10 cellular contexts compared by ENCODE assay signal in the genomic region with DNA sequence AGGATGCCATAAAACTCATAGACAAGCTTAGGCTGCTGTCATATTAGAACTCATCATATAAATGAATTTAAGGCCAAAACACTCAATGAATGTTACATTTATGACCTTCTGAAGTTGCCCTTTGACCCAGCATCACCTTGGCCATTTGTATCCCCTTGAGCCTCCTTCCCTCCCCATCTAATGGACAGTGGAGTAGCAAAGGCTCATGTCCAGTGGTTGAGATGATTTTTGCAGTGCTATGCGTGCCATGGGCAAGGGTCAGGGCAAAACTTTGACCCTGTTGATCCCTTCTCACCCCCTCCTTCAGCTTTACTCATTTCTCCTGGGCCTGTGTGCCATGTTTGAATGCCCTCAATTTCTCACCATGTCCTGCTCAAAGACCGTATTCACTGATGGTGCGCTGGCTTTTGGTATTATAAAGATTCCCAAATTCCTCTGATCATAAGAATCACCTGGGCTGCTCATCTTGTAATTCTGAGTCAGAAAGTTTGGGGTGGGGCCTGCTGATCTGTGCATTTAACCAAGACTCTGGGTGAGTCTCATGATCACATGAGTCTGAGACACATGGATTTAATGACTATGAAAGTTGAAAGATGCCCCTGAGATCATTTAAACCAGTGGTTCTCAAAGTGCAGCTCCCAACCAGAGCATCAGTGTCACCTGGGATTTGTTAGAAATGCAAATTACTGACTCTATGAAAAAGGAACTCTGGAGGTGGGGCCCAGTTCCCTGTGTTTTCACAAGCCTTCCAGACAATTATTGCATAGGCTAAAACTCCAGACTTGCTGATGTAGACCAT. TPM values are rescaled to one million over a fixed set of nuclear protein-coding genes. Genes with fewer than 3 reads are reported as not detected.
DNase-seq lines count a peak whose midpoint lies in the region; ATAC-seq lines count a peak whose summit lies in the region.
"Had no signal": no experiment of that assay in that cellular context is flagged by ENCODE, and none has a peak within 500 bp of the region (broad histone marks: within the 10 kb centered on the region; RNA-seq: fewer than 3 reads in every experiment).

No MANE protein-coding gene starts in this region.

- H3K18ac ChIP-seq in neuronal stem cell (ENCODE audit: low read length) = no peak overlapping the region

- no peak overlapping the region for H3K9ac ChIP-seq in BLaER1 treated with 17β-estradiol and CSF1 and Interleukin-3, amounts not matched to agents 10 nM and 100 nM
- no peak overlapping the region for H3K9ac ChIP-seq in neuronal stem cell (ENCODE audit: low read depth, low read length, poor library complexity)

- DNase-seq in activated CD8-positive, alpha-beta T cell treated with anti-CD3 and anti-CD28 coated beads, Interleukin-2, amount 10 ng/mL, durations not matched to agents 7 days and 5 days = no peak
- DNase-seq in DMS79 (lab: John Stamatoyannopoulos, UW) = no peak
- DNase-seq in hippocampal formation (lab: John Stamatoyannopoulos, UW) = no peak
- DNase-seq in neuronal stem cell (ENCODE audit: low spot score) = no peak
- DNase-seq in D341Med (ENCODE audit: low spot score) = no peak
- DNase-seq: NK-92 treated with Interleukin-12 subunit alpha and Interleukin-12 subunit beta, amount 100 ng/mL, for 24 hours; stimulated activated naive CD4-positive, alpha-beta T cell treated with Interleukin-2 at 50 U/mL for 16 hours had no signal

- H3K4me2 ChIP-seq in BLaER1 treated with 17β-estradiol and CSF1 and Interleukin-3, amounts not matched to agents 10 nM and 100 nM = peak overlapping the region; percentile 12 to 78 (median 59); a peak in 20 of 22 replicates
- no peak overlapping the region for H3K4me2 ChIP-seq in neuronal stem cell (ENCODE audit: insufficient read depth, low read length, poor library complexity, severe bottlenecking)

- H3K14ac ChIP-seq in neuronal stem cell (ENCODE audit: low read length) = no peak overlapping the region

- H2BK120ac ChIP-seq in neuronal stem cell (ENCODE audit: low read depth, low read length) = no peak overlapping the region

- H2AFZ ChIP-seq in neuronal stem cell (ENCODE audit: low read length) = no peak overlapping the region

- H3K23ac ChIP-seq in neuronal stem cell (ENCODE audit: low read depth, low read length, poor library complexity) = no peak overlapping the region

- peaks cover 20% of the 10 kb centered on the region for H3K36me3 Mint-ChIP-seq in activated CD8-positive, alpha-beta T cell treated with anti-CD3 and anti-CD28 coated beads, Interleukin-2, amount 10 ng/mL, durations not matched to agents 7 days and 5 days (ENCODE audit: low read depth)

- POLR2A ChIA-PET in activated CD8-positive, alpha-beta T cell treated with anti-CD3 and anti-CD28 coated beads, Interleukin-2, amount 10 ng/mL, durations not matched to agents 7 days and 5 days (lab: Charles Lee) = interaction anchor here (0.8 kb wide), 1 partner anchor 138 kb away, joined by 3 read pairs; no protein-coding TSS in a partner anchor

- no peak overlapping the region for H2AK5ac ChIP-seq in neuronal stem cell (ENCODE audit: low read depth, low read length)

- no peak overlapping the region for H4K8ac ChIP-seq in neuronal stem cell (ENCODE audit: low read depth, low read length)

- peaks cover 48% of the 10 kb centered on the region for H3K4me1 Mint-ChIP-seq in activated CD8-positive, alpha-beta T cell treated with anti-CD3 and anti-CD28 coated beads, Interleukin-2, amount 10 ng/mL, durations not matched to agents 7 days and 5 days (ENCODE audit: low read depth)

- H3K4me1 ChIP-seq in BLaER1 treated with 17β-estradiol and CSF1 and Interleukin-3, amounts not matched to agents 10 nM and 100 nM = peaks cover 9 to 25% (median 17%) of the 10 kb centered on the region in 10 experiments; a peak in 18 of 20 replicates
- H3K4me1 ChIP-seq in neuronal stem cell (ENCODE audit: control insufficient read depth in 2 of 2, insufficient read depth in 1 of 2, low read depth in 1 of 2, low read length in 2 of 2) = no peaks in the 10 kb centered on the region

- H4K91ac ChIP-seq in neuronal stem cell (ENCODE audit: low read depth, low read length, poor library complexity) = no peak overlapping the region

- H3K9me3 ChIP-seq in BLaER1 treated with 17β-estradiol and CSF1 and Interleukin-3, amounts not matched to agents 10 nM and 100 nM (replicated peaks in 1 of 11) = peaks cover 10 to 52% (median 24%) of the 10 kb centered on the region in 11 experiments
- H3K9me3 ChIP-seq in neuronal stem cell (replicated peaks in 1 of 2; ENCODE audit: control insufficient read depth in 2 of 2, insufficient read depth in 1 of 2, low read depth in 1 of 2, low read length in 2 of 2) = peaks cover 0 to 4% of the 10 kb centered on the region in 2 donors

- no peak overlapping the region for H3K4ac ChIP-seq in neuronal stem cell (ENCODE audit: low read length)

- H4K20me1 ChIP-seq in BLaER1 treated with 17β-estradiol and CSF1 and Interleukin-3, amounts not matched to agents 10 nM and 100 nM = no peaks in the 10 kb centered on the region

- ATAC-seq in GM18909 (IDR thresholded peaks at IDR 0.05; ENCODE audit: poor library complexity, unreplicated experiment) (peak; percentile 22), HG03025 (IDR thresholded peaks at IDR 0.05; ENCODE audit: low FRiP score, unreplicated experiment) (peak; percentile 5)
- no peak for ATAC-seq in activated CD8-positive, alpha-beta T cell treated with anti-CD3 and anti-CD28 coated beads, Interleukin-2, amount 10 ng/mL, durations not matched to agents 7 days and 5 days

- H3K27me3 Mint-ChIP-seq in activated CD8-positive, alpha-beta T cell treated with anti-CD3 and anti-CD28 coated beads, Interleukin-2, amount 10 ng/mL, durations not matched to agents 7 days and 5 days (ENCODE audit: low read depth) = no peaks in the 10 kb centered on the region

- no peaks in the 10 kb centered on the region for H3K79me1 ChIP-seq in neuronal stem cell (ENCODE audit: low read depth, low read length)

- no CpG with 5 or more reads among the region's 3 CpGs for WGBS in neuronal stem cell (ENCODE audit: extremely low coverage in 2 of 2, insufficient read length in 2 of 2, insufficient replicate concordance in 1 of 2), 2 donors

- peak overlapping the region in 1 of 11 experiments; percentile 19; a peak in 2 of 22 replicates for H3K27ac ChIP-seq in BLaER1 treated with 17β-estradiol and CSF1 and Interleukin-3, amounts not matched to agents 10 nM and 100 nM
- H3K27ac ChIP-seq in neuronal stem cell (replicated peaks; ENCODE audit: low read length) = no peak overlapping the region

- no peak overlapping the region for H3K4me3 Mint-ChIP-seq in activated CD8-positive, alpha-beta T cell treated with anti-CD3 and anti-CD28 coated beads, Interleukin-2, amount 10 ng/mL, durations not matched to agents 7 days and 5 days

- no peaks in the 10 kb centered on the region for H3K27me3 ChIP-seq in BLaER1 treated with 17β-estradiol and CSF1 and Interleukin-3, amounts not matched to agents 10 nM and 100 nM
- no peaks in the 10 kb centered on the region for H3K27me3 ChIP-seq in neuronal stem cell (ENCODE audit: control insufficient read depth in 3 of 3, insufficient read depth in 3 of 3, low read depth in 1 of 3, low read length in 3 of 3)

- peaks cover 17% of the 10 kb centered on the region for H3K9me3 Mint-ChIP-seq in activated CD8-positive, alpha-beta T cell treated with anti-CD3 and anti-CD28 coated beads, Interleukin-2, amount 10 ng/mL, durations not matched to agents 7 days and 5 days (ENCODE audit: insufficient read depth)

- CTCF ChIA-PET in activated CD8-positive, alpha-beta T cell treated with anti-CD3 and anti-CD28 coated beads, Interleukin-2, amount 10 ng/mL, durations not matched to agents 7 days and 5 days (lab: Charles Lee) = interaction anchor here (1.2 to 2.3 kb wide), 3 partner anchors 8 to 488 kb away, joined by 3 to 8 read pairs (median 6); no protein-coding TSS in a partner anchor

- no peak overlapping the region for H2BK15ac ChIP-seq in neuronal stem cell (ENCODE audit: low read length)

- H2BK5ac ChIP-seq in neuronal stem cell (ENCODE audit: low read length) = no peak overlapping the region

- H2BK12ac ChIP-seq in neuronal stem cell (ENCODE audit: low read length) = no peak overlapping the region

- H3K36me3 ChIP-seq in BLaER1 treated with 17β-estradiol and CSF1 and Interleukin-3, amounts not matched to agents 10 nM and 100 nM = no peaks in the 10 kb centered on the region
- peaks cover 0 to 2% of the 10 kb centered on the region in 2 donors for H3K36me3 ChIP-seq in neuronal stem cell (replicated peaks in 1 of 2; ENCODE audit: control insufficient read depth in 2 of 2, insufficient read depth in 2 of 2, low read length in 2 of 2)

- peak overlapping the region; percentile 6 for H3K27ac Mint-ChIP-seq in activated CD8-positive, alpha-beta T cell treated with anti-CD3 and anti-CD28 coated beads, Interleukin-2, amount 10 ng/mL, durations not matched to agents 7 days and 5 days

- no peak overlapping the region for H3K4me3 ChIP-seq in BLaER1 treated with 17β-estradiol and CSF1 and Interleukin-3, amounts not matched to agents 10 nM and 100 nM
- no peak overlapping the region for H3K4me3 ChIP-seq in neuronal stem cell (ENCODE audit: low read length in 2 of 2)

RNA-seq across cellular contexts. Expression of a gene that starts 57.5 kb away (rescaled TPM):
- total RNA-seq in activated CD8-positive, alpha-beta T cell treated with anti-CD3 and anti-CD28 coated beads, Interleukin-2, amount 10 ng/mL, durations not matched to agents 7 days and 5 days = not detected
- not detected for polyA plus RNA-seq in neuronal stem cell (2013, experiment 1 of 2)
- 0.01 TPM for polyA plus RNA-seq in neuronal stem cell (2013, experiment 2 of 2)
